In genomic region chr5:151758430-151759241, GRCh38 we compare ENCODE assay signal across 8 cellular contexts. TPM values are rescaled to one million over a fixed set of nuclear protein-coding genes. Genes with fewer than 3 reads are reported as not detected.
A peak's percentile ranks its signal among the peaks of the same experiment; 100 is the strongest.
DNase-seq lines count a peak whose midpoint lies in the region; ATAC-seq and TF ChIP-seq lines count a peak whose summit lies in the region.

ATOX1 (minus strand) TSS chr5:151758631; CDS start chr5:151758551, 80 bp downstream.

- H4K20me1 ChIP-seq in DND-41 (ENCODE audit: insufficient read depth, low read length): peaks cover 5% of the 10 kb centered on the region; the same call in 1 of the 2 replicates

- H3K4me3 ChIP-seq in DND-41 (ENCODE audit: low read depth in 1 of 2, low read length in 2 of 2): peak within 1 kb of the TSS; percentile 68 to 86
- H3K4me3 ChIP-seq in fibroblast of mammary gland (ENCODE audit: control insufficient read depth, low read depth, low read length): peak within 1 kb of the TSS; percentile 94

- H3K4me2 ChIP-seq in DND-41 (ENCODE audit: insufficient read depth, low read length): peak within 1 kb of the TSS; percentile 98

- peak within 1 kb of the TSS; percentile 99 for H2AFZ ChIP-seq in DND-41 (ENCODE audit: low read depth, low read length)

- peaks cover 2% of the 10 kb centered on the region for H3K36me3 Mint-ChIP-seq in IgD-negative memory B cell
- H3K36me3 Mint-ChIP-seq in activated T-helper 2 cell treated with anti-CD3 and anti-CD28 coated beads, Interferon-gamma antibody, Interleukin-2, Interleukin-4, amounts not matched to agents 10 μg/mL and 5 μg/mL and 100 μg/mL, durations not matched to agents 14 hours and 24 hours and 36 hours (ENCODE audit: low read depth): peaks cover 7% of the 10 kb centered on the region
- no peaks in the 10 kb centered on the region for H3K36me3 Mint-ChIP-seq in natural killer cell treated with Interleukin-12 subunit alpha and Interleukin-12 subunit beta and Interleukin-15 and Interleukin-18, amount 100 ng/mL, for 72 hours

- peaks cover 32% of the 10 kb centered on the region for H3K4me1 ChIP-seq in DND-41 (ENCODE audit: insufficient read depth, low read length)

- H3K27ac ChIP-seq in DND-41 (ENCODE audit: low read length): peak within 1 kb of the TSS; percentile 76

- no peaks in the 10 kb centered on the region for H3K9me3 Mint-ChIP-seq in IgD-negative memory B cell
- no peaks in the 10 kb centered on the region for H3K9me3 Mint-ChIP-seq in activated T-helper 2 cell treated with anti-CD3 and anti-CD28 coated beads, Interferon-gamma antibody, Interleukin-2, Interleukin-4, amounts not matched to agents 10 μg/mL and 5 μg/mL and 100 μg/mL, durations not matched to agents 14 hours and 24 hours and 36 hours
- no peaks in the 10 kb centered on the region for H3K9me3 Mint-ChIP-seq in natural killer cell treated with Interleukin-12 subunit alpha and Interleukin-12 subunit beta and Interleukin-15 and Interleukin-18, amount 100 ng/mL, for 72 hours

- no peaks in the 10 kb centered on the region for H3K27me3 Mint-ChIP-seq in IgD-negative memory B cell
- peaks cover 4% of the 10 kb centered on the region for H3K27me3 Mint-ChIP-seq in activated T-helper 2 cell treated with anti-CD3 and anti-CD28 coated beads, Interferon-gamma antibody, Interleukin-2, Interleukin-4, amounts not matched to agents 10 μg/mL and 5 μg/mL and 100 μg/mL, durations not matched to agents 14 hours and 24 hours and 36 hours (ENCODE audit: low read depth)
- no peaks in the 10 kb centered on the region for H3K27me3 Mint-ChIP-seq in natural killer cell treated with Interleukin-12 subunit alpha and Interleukin-12 subunit beta and Interleukin-15 and Interleukin-18, amount 100 ng/mL, for 72 hours

- H3K36me3 ChIP-seq in DND-41 (ENCODE audit: insufficient read depth, low read length): peaks cover under 1% of the 10 kb centered on the region

- ATAC-seq in DND-41 (ENCODE audit: insufficient read depth, low read depth) (peak; percentile 97), GM21529 (IDR thresholded peaks at IDR 0.05; ENCODE audit: unreplicated experiment) (peak; percentile 93)
- peak; percentile 99 to 100 for ATAC-seq in natural killer cell treated with Interleukin-12 subunit alpha and Interleukin-12 subunit beta and Interleukin-15 and Interleukin-18, amount 100 ng/mL, for 72 hours
- ATAC-seq in stimulated activated naive CD8-positive, alpha-beta T cell treated with anti-CD3 and anti-CD28 coated beads, Interleukin-15, Interleukin-2, amounts not matched to agents 100 U/mL and 50 U/mL, for 24 hours: peak; percentile 95

- H3K27me3 ChIP-seq in DND-41 (ENCODE audit: insufficient read depth, low read length, poor library complexity): no peaks in the 10 kb centered on the region

- TF ChIP-seq CTCF in DND-41 (IDR thresholded peaks at IDR 0.05; ENCODE audit: borderline replicate concordance, extremely low read depth, low read length, poor library complexity, severe bottlenecking) (peak; percentile 18), fibroblast of mammary gland (conservative IDR thresholded peaks at IDR 0.05; ENCODE audit: control insufficient read depth, insufficient read depth, low read depth, low read length) (no peak)

- H3K4me1 Mint-ChIP-seq in IgD-negative memory B cell: peaks cover 21 to 30% (median 30%) of the 10 kb centered on the region in 3 donors
- peaks cover 32% of the 10 kb centered on the region for H3K4me1 Mint-ChIP-seq in activated T-helper 2 cell treated with anti-CD3 and anti-CD28 coated beads, Interferon-gamma antibody, Interleukin-2, Interleukin-4, amounts not matched to agents 10 μg/mL and 5 μg/mL and 100 μg/mL, durations not matched to agents 14 hours and 24 hours and 36 hours (ENCODE audit: low read depth)
- peaks cover 27 to 29% of the 10 kb centered on the region in 2 donors for H3K4me1 Mint-ChIP-seq in natural killer cell treated with Interleukin-12 subunit alpha and Interleukin-12 subunit beta and Interleukin-15 and Interleukin-18, amount 100 ng/mL, for 72 hours (ENCODE audit: low read depth in 2 of 2)

- H3K27ac Mint-ChIP-seq in IgD-negative memory B cell: peak within 1 kb of the TSS; percentile 89 to 93 (median 93)
- H3K27ac Mint-ChIP-seq in activated T-helper 2 cell treated with anti-CD3 and anti-CD28 coated beads, Interferon-gamma antibody, Interleukin-2, Interleukin-4, amounts not matched to agents 10 μg/mL and 5 μg/mL and 100 μg/mL, durations not matched to agents 14 hours and 24 hours and 36 hours: peak within 1 kb of the TSS; percentile 85
- peak within 1 kb of the TSS; percentile 95 to 96 for H3K27ac Mint-ChIP-seq in natural killer cell treated with Interleukin-12 subunit alpha and Interleukin-12 subunit beta and Interleukin-15 and Interleukin-18, amount 100 ng/mL, for 72 hours

- peak within 1 kb of the TSS; percentile 90 to 97 (median 94) for H3K4me3 Mint-ChIP-seq in IgD-negative memory B cell
- peak within 1 kb of the TSS; percentile 92 for H3K4me3 Mint-ChIP-seq in activated T-helper 2 cell treated with anti-CD3 and anti-CD28 coated beads, Interferon-gamma antibody, Interleukin-2, Interleukin-4, amounts not matched to agents 10 μg/mL and 5 μg/mL and 100 μg/mL, durations not matched to agents 14 hours and 24 hours and 36 hours (ENCODE audit: low read depth)
- H3K4me3 Mint-ChIP-seq in natural killer cell treated with Interleukin-12 subunit alpha and Interleukin-12 subunit beta and Interleukin-15 and Interleukin-18, amount 100 ng/mL, for 72 hours: peak within 1 kb of the TSS; percentile 99

- no peaks in the 10 kb centered on the region for H3K9me3 ChIP-seq in DND-41 (ENCODE audit: insufficient read depth, low read length, severe bottlenecking)

- peaks cover 39% of the 10 kb centered on the region for H3K79me2 ChIP-seq in DND-41 (ENCODE audit: insufficient read depth, low read length)

- intact Hi-C loops in activated T-helper 2 cell treated with anti-CD3 and anti-CD28 coated beads, Interferon-gamma antibody, Interleukin-2, Interleukin-4, amounts not matched to agents 10 μg/mL and 5 μg/mL and 100 μg/mL, durations not matched to agents 14 hours and 24 hours and 36 hours (cut with micrococcal nuclease): loop anchor here (1.0 to 10.0 kb wide), 4 partner anchors 9 to 604 kb away; partner anchors contain the start of genes ANXA6 and G3BP1

- H3K9ac ChIP-seq in DND-41 (ENCODE audit: low read depth, low read length): peak within 1 kb of the TSS; percentile 78

- peak; percentile 89 for DNase-seq in DND-41
- DNase-seq in RPMI8226: peak; percentile 95
- peak; percentile 87 for DNase-seq in activated T-helper 2 cell treated with anti-CD3 and anti-CD28 coated beads, Interferon-gamma antibody, Interleukin-2, Interleukin-4, amounts not matched to agents 10 μg/mL and 5 μg/mL and 100 μg/mL, durations not matched to agents 14 hours and 24 hours and 36 hours (ENCODE audit: low spot score)
- DNase-seq in fibroblast of mammary gland (ENCODE audit: low read depth): peak; percentile 85
- peak; percentile 94 for DNase-seq in natural killer cell treated with Interleukin-12 subunit alpha and Interleukin-12 subunit beta and Interleukin-15 and Interleukin-18, amount 100 ng/mL, for 72 hours (ENCODE audit: low spot score)
- DNase-seq in stimulated activated naive CD8-positive, alpha-beta T cell treated with anti-CD3 and anti-CD28 coated beads, Interleukin-15, Interleukin-2, amounts not matched to agents 100 U/mL and 50 U/mL, for 24 hours: peak; percentile 93

RNA-seq across cellular contexts. Expression of gene ATOX1, which starts in this region (rescaled TPM):
- polyA plus RNA-seq in IgD-negative memory B cell: 76.2 TPM
- total RNA-seq in activated T-helper 2 cell treated with anti-CD3 and anti-CD28 coated beads, Interferon-gamma antibody, Interleukin-2, Interleukin-4, amounts not matched to agents 10 μg/mL and 5 μg/mL and 100 μg/mL, durations not matched to agents 14 hours and 24 hours and 36 hours: 69.8 and 82.8 TPM in 2 replicates
- 10 to 100 TPM; 60.0 to 84.9 TPM for total RNA-seq in natural killer cell treated with Interleukin-12 subunit alpha and Interleukin-12 subunit beta and Interleukin-15 and Interleukin-18, amount 100 ng/mL, for 72 hours

Comparison
In these comparisons a context has a peak if more than half of its experiments do, and no peak if none do; other contexts are left out.
1. Peak in every context shown above with its lines: DNase-seq, ATAC-seq, H3K4me3 ChIP-seq and H3K27ac ChIP-seq.